In genomic region chr13:24016046-24016445, GRCh38 we compare ENCODE assay signal across 7 cellular contexts.
"Had no signal": no experiment of that assay in that cellular context is flagged by ENCODE, and none has a peak within 500 bp of the region (broad histone marks: within the 10 kb centered on the region; RNA-seq: fewer than 3 reads in every experiment).

No MANE protein-coding gene starts in this region.

- H3K27ac ChIP-seq: GM23248, HL-60 had no signal

- DNase-seq: GM23248, GOT3, H9, HCEC 1CT had no signal

- H2AFZ ChIP-seq: GM23248 had no signal

- H3K9ac ChIP-seq: GM23248 had no signal

- ATAC-seq: HepG2, K562 had no signal

- H3K4me3 ChIP-seq: GM23248, K562 had no signal
